In genomic region chr3:30073622-30074021, GRCh38 we compare ENCODE assay signal across 15 cellular contexts.
A peak's percentile ranks its signal among the peaks of the same experiment; 100 is the strongest.
DNase-seq lines count a peak whose midpoint lies in the region; ATAC-seq and TF ChIP-seq lines count a peak whose summit lies in the region.
"Had no signal": no experiment of that assay in that cellular context is flagged by ENCODE, and none has a peak within 500 bp of the region (broad histone marks: within the 10 kb centered on the region; RNA-seq: fewer than 3 reads in every experiment).

No MANE protein-coding gene starts in this region.

- DNase-seq in Caki2 (ENCODE audit: low read depth) (peak; percentile 18), amniotic epithelial cell (ENCODE audit: low read depth) (peak; percentile 9), mucosa of gallbladder (ENCODE audit: low spot score) (no peak), NCI-H187 treated with DMSO at 0.1 percent for 48 hours (lab: John Stamatoyannopoulos, UW) (no peak), gastrocnemius medialis (no peak)
- DNase-seq: activated CD4-positive, alpha-beta T cell treated with anti-CD3 and anti-CD28 coated beads for 1 hour; activated T-cell treated with anti-CD3 and anti-CD28 coated beads, Interleukin-2, amount 50 U/mL, for 72 hours; H9; head of caudate nucleus had no signal

- no peak for TF ChIP-seq CTCF in HEK293 (tag by site-specific recombination; IDR thresholded peaks at IDR 0.05)
- no peak for TF ChIP-seq CTCF in gastrocnemius medialis (IDR thresholded peaks at IDR 0.05 in 4 of 5, conservative IDR thresholded peaks at IDR 0.05 in 1 of 5)

- POLR2A ChIA-PET in HEK293 (lab: Yijun Ruan, JAX) = no interaction called here

- H3K27me3 ChIP-seq in mucosa of rectum (ENCODE audit: control insufficient read depth in 2 of 2, insufficient read depth in 2 of 2, low read length in 2 of 2) = no peaks in the 10 kb centered on the region
- H3K27me3 ChIP-seq in gastrocnemius medialis = no peaks in the 10 kb centered on the region

- in situ Hi-C loops in Caki2 (cut with HindIII; ENCODE audit: low pct_unique_long_range_greater_than_20kb, low sequenced_read_pairs) = no loop called here
- in situ Hi-C loops in gastrocnemius medialis (cut with MboI; ENCODE audit: low sequenced_read_pairs in 4 of 4) = no loop called here

- CTCF ChIA-PET in HEK293 (lab: Yijun Ruan, JAX) = interaction anchor here (0.7 to 1.2 kb wide), 3 partner anchors 31 to 675 kb away, joined by 3 read pairs; no protein-coding TSS in a partner anchor

- H3K9me3 ChIP-seq in HEK293 (ENCODE audit: control insufficient read depth, insufficient read depth, low read depth, low read length) (no peaks in the 10 kb centered on the region), mucosa of rectum (ENCODE audit: control insufficient read depth in 2 of 2, low read length in 2 of 2) (no peaks in the 10 kb centered on the region), gastrocnemius medialis (no peaks in the 10 kb centered on the region)

- ATAC-seq in HG03354 (IDR thresholded peaks at IDR 0.05; ENCODE audit: poor library complexity, severe bottlenecking, unreplicated experiment) (no peak), gastrocnemius medialis (no peak)
- ATAC-seq: left lobe of liver had no signal

- H3K27ac ChIP-seq in HEK293 (ENCODE audit: extremely low read depth, low read depth, low read length) (no peak overlapping the region), mucosa of rectum (ENCODE audit: low read depth in 2 of 2, low read length in 2 of 2) (peak overlapping the region; percentile 6 to 35), gastrocnemius medialis (no peak overlapping the region)
- H3K27ac ChIP-seq: HL-60, skin epidermis had no signal

- intact Hi-C loops in gastrocnemius medialis (cut with DNase I; ENCODE audit: low total_unique reads) = no loop called here

- H3K4me3 ChIP-seq in HEK293 (ENCODE audit: low read depth, low read length) = no peak overlapping the region
- H3K4me3 ChIP-seq in mucosa of rectum (ENCODE audit: low read length in 2 of 2) = no peak overlapping the region
- no peak overlapping the region for H3K4me3 ChIP-seq in gastrocnemius medialis
- H3K4me3 ChIP-seq: skin epidermis had no signal

- no peak for TF ChIP-seq POLR2A in gastrocnemius medialis (IDR thresholded peaks at IDR 0.05)

- H3K9ac ChIP-seq in mucosa of rectum (ENCODE audit: low read depth in 1 of 2, low read length in 2 of 2) = no peak overlapping the region

- H3K36me3 ChIP-seq in HEK293 (ENCODE audit: control insufficient read depth in 2 of 2, insufficient read depth in 1 of 2, low read length in 2 of 2) (no peaks in the 10 kb centered on the region), mucosa of rectum (ENCODE audit: control insufficient read depth in 2 of 2, insufficient read depth in 2 of 2, low read length in 2 of 2) (no peaks in the 10 kb centered on the region), gastrocnemius medialis (no peaks in the 10 kb centered on the region)

- H3K4me1 ChIP-seq in HEK293 (ENCODE audit: control insufficient read depth, insufficient read depth, low read length) (no peaks in the 10 kb centered on the region), mucosa of rectum (ENCODE audit: control insufficient read depth in 2 of 2, insufficient read depth in 2 of 2, low read length in 2 of 2) (peaks cover 0 to 5% of the 10 kb centered on the region in 2 donors), gastrocnemius medialis (peaks cover 0 to 3% of the 10 kb centered on the region in 2 donors)

TF ChIP-seq in HEK293, 187 proteins besides CTCF, POLR2A, EP300 and RAD21:
- TF ChIP-seq ZNF600 (tag by site-specific recombination; IDR thresholded peaks at IDR 0.05) (no peak), ZFP41 (tag by site-specific recombination; IDR thresholded peaks at IDR 0.05; ENCODE audit: borderline replicate concordance) (no peak), ZNF629 (tag by site-specific recombination; IDR thresholded peaks at IDR 0.05) (peak; percentile 59), TRIM28 (IDR thresholded peaks at IDR 0.05; ENCODE audit: borderline replicate concordance, low read length) (peak; percentile 49; the same call in 1 of the 2 replicates), ZBTB26 (tag by site-specific recombination; optimal IDR thresholded peaks at IDR 0.05) (no peak), AEBP2 (tag by site-specific recombination; IDR thresholded peaks at IDR 0.05; ENCODE audit: borderline replicate concordance) (no peak), ZNF394 (tag by site-specific recombination; IDR thresholded peaks at IDR 0.05; ENCODE audit: borderline replicate concordance) (peak; percentile 76; the same call in 1 of the 2 replicates), ZNF660 (tag by site-specific recombination; IDR thresholded peaks at IDR 0.05) (peak; percentile 25; the same call in 1 of the 2 replicates), ZNF391 (tag by site-specific recombination; IDR thresholded peaks at IDR 0.05; ENCODE audit: borderline replicate concordance, low read depth) (no peak), TCF7L2 (IDR thresholded peaks at IDR 0.05; ENCODE audit: borderline replicate concordance, low read depth, low read length) (peak; percentile 27; the same call in 1 of the 2 replicates), SP7 (tag by site-specific recombination; IDR thresholded peaks at IDR 0.05) (0 out of 2 replicates have a peak, but pooled peaks have one; percentile 53), WT1 (tag by site-specific recombination; IDR thresholded peaks at IDR 0.05) (peak; percentile 69), ZNF221 (tag by site-specific recombination; IDR thresholded peaks at IDR 0.05; ENCODE audit: borderline replicate concordance) (no peak), ZBTB21 (tag by site-specific recombination; IDR thresholded peaks at IDR 0.05) (peak; percentile 58; the same call in 1 of the 2 replicates)
- TF ChIP-seq, protein P1, sequence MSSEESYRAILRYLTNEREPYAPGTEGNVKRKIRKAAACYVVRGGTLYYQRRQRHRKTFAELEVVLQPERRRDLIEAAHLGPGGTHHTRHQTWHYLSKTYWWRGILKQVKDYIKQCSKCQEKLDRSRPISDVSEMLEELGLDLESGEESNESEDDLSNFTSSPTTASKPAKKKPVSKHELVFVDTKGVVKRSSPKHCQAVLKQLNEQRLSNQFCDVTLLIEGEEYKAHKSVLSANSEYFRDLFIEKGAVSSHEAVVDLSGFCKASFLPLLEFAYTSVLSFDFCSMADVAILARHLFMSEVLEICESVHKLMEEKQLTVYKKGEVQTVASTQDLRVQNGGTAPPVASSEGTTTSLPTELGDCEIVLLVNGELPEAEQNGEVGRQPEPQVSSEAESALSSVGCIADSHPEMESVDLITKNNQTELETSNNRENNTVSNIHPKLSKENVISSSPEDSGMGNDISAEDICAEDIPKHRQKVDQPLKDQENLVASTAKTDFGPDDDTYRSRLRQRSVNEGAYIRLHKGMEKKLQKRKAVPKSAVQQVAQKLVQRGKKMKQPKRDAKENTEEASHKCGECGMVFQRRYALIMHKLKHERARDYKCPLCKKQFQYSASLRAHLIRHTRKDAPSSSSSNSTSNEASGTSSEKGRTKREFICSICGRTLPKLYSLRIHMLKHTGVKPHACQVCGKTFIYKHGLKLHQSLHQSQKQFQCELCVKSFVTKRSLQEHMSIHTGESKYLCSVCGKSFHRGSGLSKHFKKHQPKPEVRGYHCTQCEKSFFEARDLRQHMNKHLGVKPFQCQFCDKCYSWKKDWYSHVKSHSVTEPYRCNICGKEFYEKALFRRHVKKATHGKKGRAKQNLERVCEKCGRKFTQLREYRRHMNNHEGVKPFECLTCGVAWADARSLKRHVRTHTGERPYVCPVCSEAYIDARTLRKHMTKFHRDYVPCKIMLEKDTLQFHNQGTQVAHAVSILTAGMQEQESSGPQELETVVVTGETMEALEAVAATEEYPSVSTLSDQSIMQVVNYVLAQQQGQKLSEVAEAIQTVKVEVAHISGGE (tag by site-specific recombination; conservative IDR thresholded peaks at IDR 0.05; ENCODE audit: low read depth) = no peak

Comparison
In these comparisons a context has a peak if more than half of its experiments do, and no peak if none do; other contexts are left out.
1. DNase-seq: peak in Caki2 (single experiment) and amniotic epithelial cell (single experiment); none in mucosa of gallbladder (single experiment), NCI-H187 treated with DMSO at 0.1 percent for 48 hours (single experiment) and gastrocnemius medialis (0 of 2).
2. H3K27ac ChIP-seq: peak in mucosa of rectum (2 of 2); none in HEK293 (single experiment) and gastrocnemius medialis (0 of 4).